Comparison of ENCODE assay signal across 1 cellular context in the genomic region with DNA sequence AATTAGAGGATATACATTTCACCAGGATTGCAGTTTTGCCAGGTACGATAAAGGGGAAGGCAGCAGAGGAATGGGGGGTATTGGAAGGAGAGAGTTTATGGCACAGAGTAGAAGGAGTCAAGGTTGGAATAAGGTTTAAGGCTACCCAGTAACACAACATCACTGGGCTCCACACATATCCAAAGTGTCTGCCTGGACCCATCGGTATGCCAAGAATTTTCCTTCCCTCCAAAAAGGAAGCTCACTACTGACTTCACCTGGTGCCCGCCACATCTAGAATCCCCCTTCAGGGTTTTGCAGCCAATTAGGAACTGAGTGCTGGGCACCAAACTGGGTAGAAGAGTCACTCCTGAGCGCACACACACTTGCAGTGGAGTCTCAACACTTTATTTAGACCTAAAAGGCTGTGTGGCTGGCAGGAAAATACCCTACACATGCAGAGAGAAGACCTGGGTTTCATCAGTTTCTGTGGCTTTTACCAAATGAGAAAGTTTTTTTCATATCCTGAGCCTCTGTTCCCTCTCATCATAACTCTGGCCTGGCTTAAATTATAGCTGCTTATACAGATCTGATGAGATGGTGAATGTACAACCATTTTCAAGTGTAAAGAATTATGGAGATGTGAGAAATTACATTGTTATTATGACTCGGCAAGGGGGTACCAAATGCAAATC.
TF ChIP-seq lines count a peak whose summit lies in the region.

No MANE protein-coding gene starts in this region.

TF ChIP-seq in A549, 52 proteins besides CTCF, POLR2A, EP300 and RAD21 (continued from another document):
- TF ChIP-seq, protein P1, sequence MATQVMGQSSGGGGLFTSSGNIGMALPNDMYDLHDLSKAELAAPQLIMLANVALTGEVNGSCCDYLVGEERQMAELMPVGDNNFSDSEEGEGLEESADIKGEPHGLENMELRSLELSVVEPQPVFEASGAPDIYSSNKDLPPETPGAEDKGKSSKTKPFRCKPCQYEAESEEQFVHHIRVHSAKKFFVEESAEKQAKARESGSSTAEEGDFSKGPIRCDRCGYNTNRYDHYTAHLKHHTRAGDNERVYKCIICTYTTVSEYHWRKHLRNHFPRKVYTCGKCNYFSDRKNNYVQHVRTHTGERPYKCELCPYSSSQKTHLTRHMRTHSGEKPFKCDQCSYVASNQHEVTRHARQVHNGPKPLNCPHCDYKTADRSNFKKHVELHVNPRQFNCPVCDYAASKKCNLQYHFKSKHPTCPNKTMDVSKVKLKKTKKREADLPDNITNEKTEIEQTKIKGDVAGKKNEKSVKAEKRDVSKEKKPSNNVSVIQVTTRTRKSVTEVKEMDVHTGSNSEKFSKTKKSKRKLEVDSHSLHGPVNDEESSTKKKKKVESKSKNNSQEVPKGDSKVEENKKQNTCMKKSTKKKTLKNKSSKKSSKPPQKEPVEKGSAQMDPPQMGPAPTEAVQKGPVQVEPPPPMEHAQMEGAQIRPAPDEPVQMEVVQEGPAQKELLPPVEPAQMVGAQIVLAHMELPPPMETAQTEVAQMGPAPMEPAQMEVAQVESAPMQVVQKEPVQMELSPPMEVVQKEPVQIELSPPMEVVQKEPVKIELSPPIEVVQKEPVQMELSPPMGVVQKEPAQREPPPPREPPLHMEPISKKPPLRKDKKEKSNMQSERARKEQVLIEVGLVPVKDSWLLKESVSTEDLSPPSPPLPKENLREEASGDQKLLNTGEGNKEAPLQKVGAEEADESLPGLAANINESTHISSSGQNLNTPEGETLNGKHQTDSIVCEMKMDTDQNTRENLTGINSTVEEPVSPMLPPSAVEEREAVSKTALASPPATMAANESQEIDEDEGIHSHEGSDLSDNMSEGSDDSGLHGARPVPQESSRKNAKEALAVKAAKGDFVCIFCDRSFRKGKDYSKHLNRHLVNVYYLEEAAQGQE (IDR thresholded peaks at IDR 0.05), result no peak
- TF ChIP-seq FOXS1 (CRISPR knock-in tag; IDR thresholded peaks at IDR 0.05) (no peak), HEYL (CRISPR knock-in tag; IDR thresholded peaks at IDR 0.05) (no peak), HOXB13 (CRISPR knock-in tag; IDR thresholded peaks at IDR 0.05; ENCODE audit: low read depth) (no peak), CHD4 (IDR thresholded peaks at IDR 0.05; ENCODE audit: borderline replicate concordance) (no peak), SREBF2 (IDR thresholded peaks at IDR 0.05) (no peak), JUNB (IDR thresholded peaks at IDR 0.05) (no peak), NFE2L2 (conservative IDR thresholded peaks at IDR 0.05; ENCODE audit: low read length) (no peak), POLR2AphosphoS2 (conservative IDR thresholded peaks at IDR 0.05; ENCODE audit: low read length) (no peak), CBX8 (IDR thresholded peaks at IDR 0.05) (no peak), HDAC2 (IDR thresholded peaks at IDR 0.05) (no peak)
- TF ChIP-seq, protein P2, sequence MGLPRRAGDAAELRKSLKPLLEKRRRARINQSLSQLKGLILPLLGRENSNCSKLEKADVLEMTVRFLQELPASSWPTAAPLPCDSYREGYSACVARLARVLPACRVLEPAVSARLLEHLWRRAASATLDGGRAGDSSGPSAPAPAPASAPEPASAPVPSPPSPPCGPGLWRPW (IDR thresholded peaks at IDR 0.05), result no peak
- TF ChIP-seq, protein P3, sequence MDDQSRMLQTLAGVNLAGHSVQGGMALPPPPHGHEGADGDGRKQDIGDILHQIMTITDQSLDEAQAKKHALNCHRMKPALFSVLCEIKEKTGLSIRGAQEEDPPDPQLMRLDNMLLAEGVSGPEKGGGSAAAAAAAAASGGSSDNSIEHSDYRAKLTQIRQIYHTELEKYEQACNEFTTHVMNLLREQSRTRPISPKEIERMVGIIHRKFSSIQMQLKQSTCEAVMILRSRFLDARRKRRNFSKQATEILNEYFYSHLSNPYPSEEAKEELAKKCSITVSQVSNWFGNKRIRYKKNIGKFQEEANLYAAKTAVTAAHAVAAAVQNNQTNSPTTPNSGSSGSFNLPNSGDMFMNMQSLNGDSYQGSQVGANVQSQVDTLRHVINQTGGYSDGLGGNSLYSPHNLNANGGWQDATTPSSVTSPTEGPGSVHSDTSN (IDR thresholded peaks at IDR 0.05), result no peak
- TF ChIP-seq, protein P4, sequence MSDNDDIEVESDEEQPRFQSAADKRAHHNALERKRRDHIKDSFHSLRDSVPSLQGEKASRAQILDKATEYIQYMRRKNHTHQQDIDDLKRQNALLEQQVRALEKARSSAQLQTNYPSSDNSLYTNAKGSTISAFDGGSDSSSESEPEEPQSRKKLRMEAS (IDR thresholded peaks at IDR 0.05), result no peak
